Comparison of ENCODE assay signal across 2 cellular contexts in genomic region chr15:64558460-64559179, GRCh38.
TF ChIP-seq lines count a peak whose summit lies in the region.

No MANE protein-coding gene starts in this region.

TF ChIP-seq in HEK293, 187 proteins besides CTCF, POLR2A, EP300 and RAD21 (continued from another document):
- TF ChIP-seq, protein P1, sequence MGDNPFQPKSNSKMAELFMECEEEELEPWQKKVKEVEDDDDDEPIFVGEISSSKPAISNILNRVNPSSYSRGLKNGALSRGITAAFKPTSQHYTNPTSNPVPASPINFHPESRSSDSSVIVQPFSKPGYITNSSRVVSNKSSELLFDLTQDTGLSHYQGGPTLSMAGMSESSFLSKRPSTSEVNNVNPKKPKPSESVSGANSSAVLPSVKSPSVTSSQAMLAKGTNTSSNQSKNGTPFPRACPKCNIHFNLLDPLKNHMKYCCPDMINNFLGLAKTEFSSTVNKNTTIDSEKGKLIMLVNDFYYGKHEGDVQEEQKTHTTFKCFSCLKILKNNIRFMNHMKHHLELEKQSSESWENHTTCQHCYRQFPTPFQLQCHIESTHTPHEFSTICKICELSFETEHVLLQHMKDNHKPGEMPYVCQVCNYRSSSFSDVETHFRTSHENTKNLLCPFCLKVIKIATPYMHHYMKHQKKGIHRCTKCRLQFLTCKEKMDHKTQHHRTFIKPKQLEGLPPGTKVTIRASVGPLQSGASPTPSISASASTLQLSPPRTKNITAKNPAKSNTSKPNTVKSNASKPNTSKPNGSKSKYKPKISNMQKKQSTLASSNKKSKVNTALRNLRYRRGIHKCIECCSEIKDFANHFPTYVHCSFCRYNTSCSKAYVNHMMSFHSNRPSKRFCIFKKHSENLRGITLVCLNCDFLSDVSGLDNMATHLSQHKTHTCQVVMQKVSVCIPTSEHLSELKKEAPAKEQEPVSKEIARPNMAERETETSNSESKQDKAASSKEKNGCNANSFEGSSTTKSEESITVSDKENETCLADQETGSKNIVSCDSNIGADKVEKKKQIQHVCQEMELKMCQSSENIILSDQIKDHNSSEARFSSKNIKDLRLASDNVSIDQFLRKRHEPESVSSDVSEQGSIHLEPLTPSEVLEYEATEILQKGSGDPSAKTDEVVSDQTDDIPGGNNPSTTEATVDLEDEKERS (tag by site-specific recombination; IDR thresholded peaks at IDR 0.05): no peak
- TF ChIP-seq ZNF416 (tag by site-specific recombination; IDR thresholded peaks at IDR 0.05) (no peak), ELK4 (IDR thresholded peaks at IDR 0.05; ENCODE audit: borderline replicate concordance, low read depth, low read length) (no peak), ZNF677 (tag by site-specific recombination; IDR thresholded peaks at IDR 0.05) (no peak)
TF ChIP-seq in HEK293: peak in this region for 1.

TF ChIP-seq in K562, 482 proteins besides CTCF, POLR2A, EP300 and RAD21 (continued from another document):
- no peak for TF ChIP-seq RERE (CRISPR knock-in tag; IDR thresholded peaks at IDR 0.05; ENCODE audit: borderline replicate concordance)
- TF ChIP-seq YBX1 (IDR thresholded peaks at IDR 0.05): no peak
- TF ChIP-seq ZNF140 (CRISPR knock-in tag; IDR thresholded peaks at IDR 0.05): no peak
- no peak for TF ChIP-seq BRCA1 (IDR thresholded peaks at IDR 0.05)
- no peak for TF ChIP-seq BRCA1 (CRISPR knock-in tag; IDR thresholded peaks at IDR 0.05)
- no peak for TF ChIP-seq POLR3G (IDR thresholded peaks at IDR 0.05; ENCODE audit: extremely low read depth, insufficient read length, insufficient replicate concordance)
TF ChIP-seq in K562: peak in this region for 0.
